Comparison of ENCODE assay signal across 8 cellular contexts in the genomic region with DNA sequence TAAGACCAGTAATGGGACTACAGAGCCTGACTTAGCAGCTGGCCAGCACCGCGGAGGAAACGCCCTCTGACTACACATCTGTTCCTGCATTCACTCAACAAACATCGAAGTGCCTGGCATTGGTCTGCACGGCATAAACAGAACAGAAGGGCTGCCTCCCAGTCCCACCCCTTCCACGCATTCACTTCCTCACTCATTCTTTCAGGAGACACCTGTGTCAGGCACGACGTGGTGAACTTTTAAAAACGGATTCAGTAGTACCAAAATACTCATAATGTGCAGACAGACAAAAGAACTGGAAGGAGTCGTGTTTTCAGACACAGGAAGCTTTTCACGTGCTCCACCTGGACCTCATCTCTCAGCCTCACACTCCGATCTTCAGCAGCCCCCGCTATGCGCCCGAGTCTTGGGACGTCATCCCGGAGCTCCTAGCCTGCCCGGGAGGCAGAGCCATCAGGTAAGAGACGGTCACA.
DNase-seq lines count a peak whose midpoint lies in the region; ATAC-seq, FAIRE-seq and TF ChIP-seq lines count a peak whose summit lies in the region.

No MANE protein-coding gene starts in this region.

- no peaks in the 10 kb centered on the region for H4K20me1 ChIP-seq in endothelial cell of umbilical vein (replicated peaks; ENCODE audit: control insufficient read depth, extremely low read depth, insufficient read depth, low read length)

- BruUV-seq in endothelial cell of umbilical vein (replicated peaks; lab: Mats Ljungman, UMichigan) = no TSS peak

- peaks cover 13% of the 10 kb centered on the region for H3K79me2 ChIP-seq in endothelial cell of umbilical vein (ENCODE audit: control insufficient read depth, insufficient read depth, low read length)

- peak; percentile 70 for ATAC-seq in GM21515 (IDR thresholded peaks at IDR 0.05; ENCODE audit: unreplicated experiment)

- POLR2A ChIA-PET in endothelial cell of umbilical vein (lab: Charles Lee) = interaction anchor here (0.9 to 1.6 kb wide), 6 partner anchors 12 to 462 kb away, joined by 3 to 8 read pairs (median 4); a partner anchor contains a TSS

- TF ChIP-seq CTCF in GM12875 (IDR thresholded peaks at IDR 0.05; ENCODE audit: borderline replicate concordance, insufficient read depth, low read depth, low read length) (no peak), endothelial cell of umbilical vein (IDR thresholded peaks at IDR 0.05; ENCODE audit: extremely low read depth in 1 of 2, insufficient read depth in 1 of 2, low read depth in 1 of 2, low read length in 2 of 2) (no peak), spleen (IDR thresholded peaks at IDR 0.05 in 8 of 11, conservative IDR thresholded peaks at IDR 0.05 in 3 of 11) (no peak)

- H3K36me3 ChIP-seq in endothelial cell of umbilical vein (ENCODE audit: control insufficient read depth in 2 of 2, extremely low read depth in 1 of 2, insufficient read depth in 2 of 2, low read length in 2 of 2) = no peaks in the 10 kb centered on the region
- no peaks in the 10 kb centered on the region for H3K36me3 ChIP-seq in spleen

- peak overlapping the region; percentile 77 for H3K4me2 ChIP-seq in endothelial cell of umbilical vein (ENCODE audit: insufficient read depth, low read length)

- H3K27ac ChIP-seq in endothelial cell of umbilical vein (ENCODE audit: insufficient read depth, low read depth, low read length) = peak overlapping the region; percentile 95
- peak overlapping the region; percentile 21 to 85 (median 66) for H3K27ac ChIP-seq in spleen

- WGBS in spleen, 5 donors = 17 to 35% (median 23%) methylated on average over 19 of the region's 19 CpGs

- FAIRE-seq in endothelial cell of umbilical vein (lab: Jason Lieb, UNC) = peak; percentile 89

- CTCF ChIA-PET in endothelial cell of umbilical vein (lab: Charles Lee) = interaction anchor here (1.4 to 2.4 kb wide), 4 partner anchors 28 to 465 kb away, joined by 4 to 13 read pairs (median 6); a partner anchor contains a TSS

- peak; percentile 83 for TF ChIP-seq POLR2A in endothelial cell of umbilical vein (IDR thresholded peaks at IDR 0.05; ENCODE audit: low read depth, low read length)
- no peak for TF ChIP-seq POLR2A in spleen (IDR thresholded peaks at IDR 0.05)

- H3K4me3 ChIP-seq in GM12875 (ENCODE audit: low read depth, low read length) = peak overlapping the region; percentile 52
- H3K4me3 ChIP-seq in endothelial cell of umbilical vein (replicated peaks in 1 of 3; ENCODE audit: insufficient read depth in 1 of 3, low read depth in 1 of 3, low read length in 3 of 3) = peak overlapping the region in 2 of 3 experiments; percentile 43 to 50
- H3K4me3 ChIP-seq in spleen = peak overlapping the region; percentile 19 to 62 (median 22)

- H3K27me3 ChIP-seq in endothelial cell of umbilical vein (ENCODE audit: control insufficient read depth in 2 of 2, insufficient read depth in 2 of 2, low read length in 2 of 2) (no peaks in the 10 kb centered on the region), spleen (replicated peaks in 1 of 7) (no peaks in the 10 kb centered on the region)

- dilution Hi-C loops in endothelial cell of umbilical vein (cut with MboI; ENCODE audit: extremely low pct_ligation_motif_present, low sequenced_read_pairs) = no loop called here

- DNase-seq in KG1 (lab: John Stamatoyannopoulos, UW) = peak; percentile 52
- peak; percentile 91 for DNase-seq in endothelial cell of umbilical vein (ENCODE audit: low read depth, low spot score)
- DNase-seq in spleen = peak; percentile 86
- no peak for DNase-seq in NCI-H748 treated with DMSO at 0.1 percent for 48 hours (lab: John Stamatoyannopoulos, UW)
- no peak for DNase-seq in activated CD8-positive, alpha-beta memory T cell treated with anti-CD3 and anti-CD28 coated beads, Interleukin-2, amount 50 U/mL, for 4 hours
- DNase-seq in activated gamma-delta T cell treated with Interleukin-2 at 50 U/mL for 16 hours = no peak

- H3K4me1 ChIP-seq in endothelial cell of umbilical vein (ENCODE audit: control insufficient read depth, extremely low read depth, insufficient read depth, low read length) (peaks cover 53% of the 10 kb centered on the region), spleen (peaks cover 25 to 80% (median 52%) of the 10 kb centered on the region in 6 donors)

- H3K9me3 ChIP-seq in endothelial cell of umbilical vein (replicated peaks; ENCODE audit: control insufficient read depth, insufficient read depth, low read length) (no peaks in the 10 kb centered on the region), spleen (no peaks in the 10 kb centered on the region)

- H2AFZ ChIP-seq in endothelial cell of umbilical vein (ENCODE audit: low read depth, low read length) = no peak overlapping the region

- H3K9ac ChIP-seq in endothelial cell of umbilical vein (replicated peaks; ENCODE audit: extremely low read depth, insufficient read depth, low read length) = peak overlapping the region; percentile 87

- intact Hi-C loops in endothelial cell of umbilical vein (cut with micrococcal nuclease) = no loop called here
- intact Hi-C loops in spleen (cut with DNase I; ENCODE audit: low total_unique reads) = no loop called here

- H3K9me1 ChIP-seq in endothelial cell of umbilical vein (replicated peaks; ENCODE audit: control insufficient read depth, extremely low read depth, insufficient read depth, low read length) = no peaks in the 10 kb centered on the region

TF ChIP-seq in endothelial cell of umbilical vein, 7 proteins besides CTCF, POLR2A, EP300 and RAD21:
- TF ChIP-seq GATA2 (IDR thresholded peaks at IDR 0.05; ENCODE audit: insufficient read depth, insufficient read length, low read depth, low read length) (no peak), JUN (IDR thresholded peaks at IDR 0.05; ENCODE audit: borderline replicate concordance, insufficient read depth, insufficient read length, low read depth) (no peak), EZH2 (IDR thresholded peaks at IDR 0.05; ENCODE audit: borderline replicate concordance, low read depth, low read length, severe bottlenecking) (no peak), FOS (IDR thresholded peaks at IDR 0.05; ENCODE audit: borderline replicate concordance, insufficient read depth, low read length) (no peak), MYC (IDR thresholded peaks at IDR 0.05; ENCODE audit: low read depth, low read length) (no peak), POLR2AphosphoS5 (IDR thresholded peaks at IDR 0.05; ENCODE audit: insufficient read depth, low read depth, low read length) (peak; percentile 59)
- TF ChIP-seq, protein P1, sequence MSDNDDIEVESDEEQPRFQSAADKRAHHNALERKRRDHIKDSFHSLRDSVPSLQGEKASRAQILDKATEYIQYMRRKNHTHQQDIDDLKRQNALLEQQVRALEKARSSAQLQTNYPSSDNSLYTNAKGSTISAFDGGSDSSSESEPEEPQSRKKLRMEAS (IDR thresholded peaks at IDR 0.05; ENCODE audit: insufficient read depth, insufficient read length) = no peak

Comparison
In these comparisons a context has a peak if more than half of its experiments do, and no peak if none do; other contexts are left out.
1. DNase-seq: peak in KG1 (single experiment), endothelial cell of umbilical vein (single experiment) and spleen (single experiment); none in NCI-H748 treated with DMSO at 0.1 percent for 48 hours (single experiment), activated CD8-positive, alpha-beta memory T cell treated with anti-CD3 and anti-CD28 coated beads, Interleukin-2, amount 50 U/mL, for 4 hours (single experiment) and activated gamma-delta T cell treated with Interleukin-2 at 50 U/mL for 16 hours (single experiment).
2. Peak in every context shown above with its lines, with median percentiles within 50 percentile points of each other: H3K4me3 ChIP-seq.